Comparison of ENCODE assay signal across 18 cellular contexts in genomic region chr22:20968281-20968977, GRCh38. TPM values are rescaled to one million over a fixed set of nuclear protein-coding genes. Genes with fewer than 3 reads are reported as not detected.
DNase-seq lines count a peak whose midpoint lies in the region; TF ChIP-seq lines count a peak whose summit lies in the region.
"Had no signal": no experiment of that assay in that cellular context is flagged by ENCODE, and none has a peak within 500 bp of the region (broad histone marks: within the 10 kb centered on the region; RNA-seq: fewer than 3 reads in every experiment).

No MANE protein-coding gene starts in this region.

- DNase-seq in SIG-M5 treated with dmso at 0.1 percent for 504 hours (lab: John Stamatoyannopoulos, UW; ENCODE audit: unreplicated experiment) (peak; percentile 28), SIG-M5 (lab: John Stamatoyannopoulos, UW) (no peak), NOMO-1 treated with DMSO at 0.1 percent for 48 hours (lab: John Stamatoyannopoulos, UW; ENCODE audit: unreplicated experiment) (peak; percentile 41), osteoblast (ENCODE audit: insufficient read length, low spot score, missing footprints) (peak; percentile 89), HPDE6-E6E7 (ENCODE audit: extremely low spot score) (no peak), kidney tubule cell (ENCODE audit: low spot score) (no peak), inferior parietal cortex (ENCODE audit: extremely low spot score) (no peak)
- DNase-seq: activated CD8-positive, alpha-beta T cell treated with anti-CD3 and anti-CD28 coated beads, Interleukin-2, amount 10 ng/mL, durations not matched to agents 7 days and 5 days; CD4-positive, CD25-positive, alpha-beta regulatory T cell; DMS79 treated with DMSO at 0.1 percent for 48 hours; KG1; left cardiac atrium; NCI-H1436 treated with DMSO at 0.1 percent for 48 hours; NCI-H226 had no signal

- peaks cover 30% of the 10 kb centered on the region for H3K27me3 ChIP-seq in osteoblast (ENCODE audit: insufficient read depth, low read length)

- H3K4me2 ChIP-seq in osteoblast (ENCODE audit: insufficient read depth, low read length), result no peak overlapping the region

- TF ChIP-seq CTCF in osteoblast (IDR thresholded peaks at IDR 0.05; ENCODE audit: extremely low read depth, low read depth, low read length), result no peak

- peaks cover 3% of the 10 kb centered on the region for H4K20me1 ChIP-seq in osteoblast (ENCODE audit: insufficient read depth, low read length)

- H3K4me3 ChIP-seq in osteoblast (ENCODE audit: insufficient read depth, low read length), result no peak overlapping the region
- H3K4me3 ChIP-seq: skin epidermis, tibial nerve had no signal

- H3K27ac ChIP-seq in angular gyrus (ENCODE audit: low read depth, low read length), result peak overlapping the region; percentile 30
- H3K27ac ChIP-seq in osteoblast (ENCODE audit: low read depth, low read length), result no peak overlapping the region
- H3K27ac ChIP-seq: 22Rv1, tibial nerve had no signal

- H3K4me1 ChIP-seq in osteoblast (ENCODE audit: insufficient read depth, low read length), result no peaks in the 10 kb centered on the region

- H3K9me3 ChIP-seq in osteoblast (ENCODE audit: low read depth, low read length), result no peaks in the 10 kb centered on the region
- H3K9me3 ChIP-seq: tibial nerve had no signal

- H2AFZ ChIP-seq in osteoblast (ENCODE audit: low read length), result no peak overlapping the region

- no peaks in the 10 kb centered on the region for H3K36me3 ChIP-seq in osteoblast (ENCODE audit: insufficient read depth, low read length)
- H3K36me3 ChIP-seq: tibial nerve had no signal

- no peaks in the 10 kb centered on the region for H3K79me2 ChIP-seq in osteoblast (ENCODE audit: insufficient read depth, low read length)

RNA-seq across cellular contexts. Expression of gene AIFM3, which starts 1.4 kb away (rescaled TPM):
- total RNA-seq in osteoblast, result 0.59 and 0.72 TPM in 2 replicates

RNA-seq across cellular contexts. Expression of gene LZTR1, which starts 13.7 kb away (rescaled TPM):
- total RNA-seq in osteoblast, result 56.8 and 58.0 TPM in 2 replicates

RNA-seq across cellular contexts. Expression of gene THAP7, which starts 33.5 kb away (rescaled TPM):
- 23.9 and 24.2 TPM in 2 replicates for total RNA-seq in osteoblast

RNA-seq across cellular contexts. Expression of gene P2RX6, which starts 46.5 kb away (rescaled TPM):
- 3.2 and 5.1 TPM in 2 replicates for total RNA-seq in osteoblast

RNA-seq across cellular contexts. Expression of gene CRKL, which starts 51.2 kb away (rescaled TPM):
- 31.2 and 38.4 TPM in 2 replicates for total RNA-seq in osteoblast

Comparison
In these comparisons a context has a peak if more than half of its experiments do, and no peak if none do; other contexts are left out.
1. DNase-seq: peak in SIG-M5 treated with dmso at 0.1 percent for 504 hours (single experiment), NOMO-1 treated with DMSO at 0.1 percent for 48 hours (single experiment) and osteoblast (single experiment); none in SIG-M5 (single experiment), HPDE6-E6E7 (single experiment), kidney tubule cell (single experiment) and inferior parietal cortex (single experiment).